ENCODE assay signal across 1 cellular context in genomic region chr1:228109073-228109961, GRCh38.
A peak's percentile ranks its signal among the peaks of the same experiment; 100 is the strongest.
TF ChIP-seq lines count a peak whose summit lies in the region.

Gene MRPL55 (minus strand): TSS chr1:228109299. CDS start chr1:228108260, 1,039 bp downstream.

TF ChIP-seq in WTC11, 78 proteins besides CTCF, POLR2A, EP300 and RAD21 (continued from another document):
- TF ChIP-seq ZMAT4 (CRISPR knock-in tag; IDR thresholded peaks at IDR 0.05) (no peak), FOXK1 (CRISPR knock-in tag; IDR thresholded peaks at IDR 0.05) (peak; percentile 96), KAT7 (CRISPR knock-in tag; IDR thresholded peaks at IDR 0.05; ENCODE audit: borderline replicate concordance) (0 out of 2 replicates have a peak, but pooled peaks have one; percentile 46), SMAD4 (CRISPR knock-in tag; IDR thresholded peaks at IDR 0.05) (no peak), ZSCAN18 (CRISPR knock-in tag; IDR thresholded peaks at IDR 0.05) (no peak), ZNF423 (CRISPR knock-in tag; IDR thresholded peaks at IDR 0.05) (peak; percentile 17; the same call in 1 of the 2 replicates), FOXP1 (CRISPR knock-in tag; IDR thresholded peaks at IDR 0.05; ENCODE audit: borderline replicate concordance) (no peak; the same call in 1 of the 2 replicates), ZNF263 (CRISPR knock-in tag; IDR thresholded peaks at IDR 0.05; ENCODE audit: low read depth) (peak; percentile 99)
